ENCODE assay signal across 19 cellular contexts in the genomic region with DNA sequence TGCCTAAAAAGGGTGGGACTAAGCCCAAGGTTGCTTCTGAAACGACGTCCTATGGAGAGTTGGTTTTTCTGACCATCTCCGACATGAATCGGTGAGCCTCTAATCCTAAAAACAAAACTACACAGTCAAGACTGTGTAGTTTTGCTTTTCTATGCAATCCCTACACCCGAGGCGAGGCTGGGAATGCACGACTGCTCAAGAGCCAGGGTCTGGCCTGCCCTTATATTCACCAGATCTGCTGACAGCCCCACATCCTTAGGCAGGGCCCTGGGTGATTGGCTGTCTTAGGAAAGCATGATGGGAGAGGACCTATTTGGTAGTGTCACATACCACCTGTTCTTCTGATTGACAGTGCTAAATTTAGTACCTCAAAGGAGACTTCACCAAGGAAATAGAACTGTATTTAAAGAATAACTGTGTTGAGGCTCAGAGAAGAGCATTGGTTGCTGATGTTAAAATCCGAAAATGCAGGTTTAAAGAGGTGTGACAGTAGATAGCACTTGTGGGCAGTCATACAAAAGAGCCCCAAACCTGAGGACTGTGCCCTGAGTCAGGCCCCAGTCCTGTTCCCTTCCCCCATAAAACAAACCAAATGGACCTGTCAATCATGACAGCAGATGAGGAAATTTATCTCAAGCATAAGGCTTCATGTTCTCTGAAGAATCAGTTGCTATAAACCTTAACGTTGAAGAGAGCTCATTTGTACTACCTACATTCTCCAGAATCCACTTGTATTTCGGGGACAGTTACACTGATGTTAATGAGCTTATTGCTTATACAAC. TPM values are rescaled to one million over a fixed set of nuclear protein-coding genes. Genes with fewer than 3 reads are reported as not detected.
DNase-seq lines count a peak whose midpoint lies in the region; ATAC-seq and TF ChIP-seq lines count a peak whose summit lies in the region.
"Had no signal": no experiment of that assay in that cellular context is flagged by ENCODE, and none has a peak within 500 bp of the region (broad histone marks: within the 10 kb centered on the region; RNA-seq: fewer than 3 reads in every experiment).

TTN (minus strand) TSS at position 197 of the 782 bp plus-strand sequence. CDS start 2,781 bp downstream, outside the sequence.

- H3K4me3 ChIP-seq in testis (no peak within 1 kb of the TSS), Karpas-422 (ENCODE audit: low read length) (no peak within 1 kb of the TSS)

- H3K27ac ChIP-seq in testis (no peak within 1 kb of the TSS), Karpas-422 (ENCODE audit: low read length) (no peak within 1 kb of the TSS)
- H3K27ac ChIP-seq: 22Rv1 had no signal

- no peak within 1 kb of the TSS for H3K9ac ChIP-seq in Karpas-422 (ENCODE audit: low read length)

- DNase-seq in DMS53 (lab: John Stamatoyannopoulos, UW), result peak; percentile 51
- DNase-seq in DMS53 treated with DMSO at 0.1 percent for 48 hours (lab: John Stamatoyannopoulos, UW; ENCODE audit: unreplicated experiment), result no peak
- no peak for DNase-seq in Right ventricle myocardium inferior (ENCODE audit: missing footprints)
- DNase-seq in myocyte (ENCODE audit: low read depth), result peak; percentile 98
- no peak for DNase-seq in testis
- no peak for DNase-seq in Karpas-422
- no peak for DNase-seq in C1 segment of cervical spinal cord (lab: John Stamatoyannopoulos, UW)
- DNase-seq: activated CD4-positive, alpha-beta memory T cell treated with anti-CD3 and anti-CD28 coated beads, Interleukin-2, amount 10 ng/mL, durations not matched to agents 7 days and 5 days; activated T-cell treated with anti-CD3 and anti-CD28 coated beads, Interleukin-2, amount 50 U/mL, for 48 hours; BE2C; effector CD8-positive, alpha-beta T cell; hypothalamus; KG1; NCI-H1105; NCI-H748 treated with DMSO at 0.1 percent for 48 hours; stimulated activated naive B cell treated with anti-CD40 and anti-IgM and Interleukin-4, amounts not matched to agents 10 μg/mL and 1 μg/mL and 100 μg/mL, for 72 hours; trophoblast cell had no signal

- H3K27me3 ChIP-seq in testis, result no peaks in the 10 kb centered on the region
- no peaks in the 10 kb centered on the region for H3K27me3 ChIP-seq in Karpas-422 (ENCODE audit: low read length)
- H3K27me3 ChIP-seq: BE2C had no signal

- TF ChIP-seq POLR2A in testis (IDR thresholded peaks at IDR 0.05), result no peak

- no peak for TF ChIP-seq CTCF in testis (IDR thresholded peaks at IDR 0.05)

- no peak within 1 kb of the TSS for H3K4me2 ChIP-seq in Karpas-422 (ENCODE audit: low read depth, low read length, poor library complexity, severe bottlenecking)

- H3K9me3 ChIP-seq in testis (no peaks in the 10 kb centered on the region), Karpas-422 (ENCODE audit: low read length) (no peaks in the 10 kb centered on the region)
- H3K9me3 ChIP-seq: BE2C had no signal

- no peaks in the 10 kb centered on the region for H3K9me2 ChIP-seq in Karpas-422 (replicated peaks; ENCODE audit: insufficient read depth, low read length)

- peak; percentile 93 for ATAC-seq in Right ventricle myocardium inferior
- no peak for ATAC-seq in GM18498 (IDR thresholded peaks at IDR 0.05; ENCODE audit: unreplicated experiment)
- ATAC-seq: stimulated activated naive B cell treated with anti-CD40 and anti-IgM and Interleukin-4, amounts not matched to agents 10 μg/mL and 1 μg/mL and 100 μg/mL, for 72 hours had no signal

- 82 to 86% methylated on average over 10 of the region's 10 CpGs for WGBS in testis, 2 donors

- no peaks in the 10 kb centered on the region for H3K4me1 ChIP-seq in testis
- no peaks in the 10 kb centered on the region for H3K4me1 ChIP-seq in Karpas-422 (ENCODE audit: low read length)
- H3K4me1 ChIP-seq: BE2C had no signal

- no peaks in the 10 kb centered on the region for H3K79me2 ChIP-seq in Karpas-422 (ENCODE audit: low read length)

- no peak within 1 kb of the TSS for H2AFZ ChIP-seq in Karpas-422 (ENCODE audit: low read length)

- no peaks in the 10 kb centered on the region for H4K20me1 ChIP-seq in Karpas-422 (ENCODE audit: insufficient read depth, low read depth, low read length)

- no peaks in the 10 kb centered on the region for H3K36me3 ChIP-seq in testis (ENCODE audit: low read depth, missing control alignments)
- H3K36me3 ChIP-seq in Karpas-422 (ENCODE audit: insufficient read depth, low read length), result no peaks in the 10 kb centered on the region
- H3K36me3 ChIP-seq: BE2C had no signal

- intact Hi-C loops in Right ventricle myocardium inferior (cut with DNase I), result loop anchor here (2.0 kb wide), 1 partner anchor 53 kb away; no protein-coding TSS in a partner anchor
- intact Hi-C loops in testis (cut with DNase I; ENCODE audit: low total_unique reads), result no loop called here

RNA-seq across cellular contexts. Expression of gene TTN, which starts in this region (rescaled TPM):
- total RNA-seq in Right ventricle myocardium inferior, result 3,032 TPM
- 1,034 and 1,448 TPM in 2 replicates for total RNA-seq in myocyte
- 45.2 TPM for polyA plus RNA-seq in myocyte (2012)
- total RNA-seq in testis, result 10 to 100 TPM; 30.8 to 49.1 TPM
- 2.6 TPM for polyA plus RNA-seq in testis (ENCODE audit: insufficient read depth, low read depth, low replicate concordance)
- under 0.01 TPM in 2 replicates for total RNA-seq in Karpas-422 (2014; rRNA removed; shearing (Covaris generic); ENCODE audit: low replicate concordance)

Comparison
In these comparisons a context has a peak if more than half of its experiments do, and no peak if none do; other contexts are left out.
1. RNA of gene TTN (total RNA-seq): 3,032 TPM in Right ventricle myocardium inferior (single experiment), 1,034 to 1,448 TPM in myocyte and 30.8 to 49.1 TPM in testis; under 0.01 TPM in Karpas-422; every median in the first group is over 10 times any median in the second.
2. RNA of gene TTN (total RNA-seq): 3,032 TPM in Right ventricle myocardium inferior (single experiment) and 1,034 to 1,448 TPM in myocyte; 30.8 to 49.1 TPM in testis; every median in the first group is over 10 times any median in the second.
3. DNase-seq: peak in DMS53 (single experiment) and myocyte (single experiment); none in DMS53 treated with DMSO at 0.1 percent for 48 hours (single experiment), Right ventricle myocardium inferior (single experiment), testis (single experiment), Karpas-422 (single experiment) and C1 segment of cervical spinal cord (0 of 14).